Comparison of ENCODE assay signal across 8 cellular contexts in the genomic region with DNA sequence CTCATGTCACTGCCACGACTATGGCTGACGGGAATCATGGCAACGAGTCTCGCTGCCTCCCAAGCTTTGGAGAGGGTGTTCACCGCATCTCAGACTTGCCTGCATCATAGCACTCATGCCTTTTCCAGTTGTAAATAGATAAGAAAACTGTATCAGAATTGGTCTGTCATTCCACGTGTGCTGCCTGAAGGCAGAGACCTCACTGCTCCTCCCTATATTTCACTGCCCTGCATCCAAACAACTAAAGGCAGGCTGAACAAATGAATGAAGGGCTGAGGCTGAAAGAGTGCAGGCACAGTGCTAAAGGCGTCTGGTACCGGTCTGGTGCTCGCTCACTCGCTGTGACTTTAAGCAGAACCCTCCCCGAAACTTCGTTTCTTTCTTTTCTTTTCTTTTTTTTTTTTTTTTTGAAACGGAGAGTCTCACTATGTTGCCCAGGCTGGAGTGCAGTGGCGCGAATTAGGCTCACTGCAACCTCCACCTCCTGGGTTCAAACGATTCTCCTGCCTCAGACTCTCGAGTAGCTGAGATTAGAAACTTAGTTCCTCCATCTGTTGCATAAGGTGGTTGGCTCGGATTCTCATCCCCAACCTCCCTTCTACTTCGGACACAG. TPM values are rescaled to one million over a fixed set of nuclear protein-coding genes. Genes with fewer than 3 reads are reported as not detected.
DNase-seq lines count a peak whose midpoint lies in the region; ATAC-seq, FAIRE-seq and TF ChIP-seq lines count a peak whose summit lies in the region.

No MANE protein-coding gene starts in this region.

- H2AK5ac ChIP-seq in IMR-90 (ENCODE audit: low read depth, low read length) = peak overlapping the region; percentile 32

- BruUV-seq in IMR-90 (replicated peaks; lab: Mats Ljungman, UMichigan) = no TSS peak

- no peak for FAIRE-seq in bronchial epithelial cell (lab: Jason Lieb, UNC)

- CTCF ChIA-PET in IMR-90 (lab: Yijun Ruan, JAX) = no interaction called here
- CTCF ChIA-PET in HEK293T (lab: Yijun Ruan, JAX) = interaction anchor here (0.7 kb wide), 1 partner anchor 178 kb away, joined by 3 read pairs; the partner anchor contains the start of gene DYNLT4

- H3K4me3 ChIP-seq in IMR-90 (ENCODE audit: insufficient read depth, low read depth, low read length) (peak overlapping the region; percentile 69), bronchial epithelial cell (ENCODE audit: low read depth, low read length) (peak overlapping the region; percentile 93), mononuclear cell (ENCODE audit: low read length) (peak overlapping the region; percentile 79)

- H3K4me1 ChIP-seq in IMR-90 (ENCODE audit: control insufficient read depth, insufficient read depth, low read length) = peaks cover 2% of the 10 kb centered on the region; the same call in 1 of the 2 replicates
- peaks cover 19% of the 10 kb centered on the region for H3K4me1 ChIP-seq in mononuclear cell (ENCODE audit: insufficient read depth, low read length)

- peak overlapping the region; percentile 89 for H3K4me2 ChIP-seq in IMR-90 (ENCODE audit: low read depth, low read length)

- 0 out of 2 replicates have a peak overlapping the region, but pooled peaks have one; percentile 54 for H2BK120ac ChIP-seq in IMR-90 (ENCODE audit: low read depth, low read length)

- no peak for ATAC-seq in IMR-90 (ENCODE audit: low read depth)
- ATAC-seq in GM19463 (IDR thresholded peaks at IDR 0.05; ENCODE audit: unreplicated experiment) = no peak

- peak overlapping the region; percentile 64 for H3K56ac ChIP-seq in IMR-90 (ENCODE audit: extremely low read depth, insufficient read depth, low read length)

- in situ Hi-C loops in IMR-90 (cut with MboI; ENCODE audit: low sequenced_read_pairs) = loop anchor here (25.0 kb wide), 1 partner anchor 124 kb away; no protein-coding TSS in a partner anchor

- TF ChIP-seq POLR2A in IMR-90 (IDR thresholded peaks at IDR 0.05; ENCODE audit: low read depth, low read length) = no peak

- H4K5ac ChIP-seq in IMR-90 (ENCODE audit: low read depth, low read length) = 0 out of 2 replicates have a peak overlapping the region, but pooled peaks have one; percentile 29

- peak overlapping the region; percentile 14; the same call in 2 of the 3 replicates for H2BK15ac ChIP-seq in IMR-90 (ENCODE audit: low read depth, low read length)

- no peaks in the 10 kb centered on the region for H3K9me1 ChIP-seq in IMR-90 (ENCODE audit: insufficient read depth, low read length)

- POLR2A ChIA-PET in IMR-90 (lab: Charles Lee; ENCODE audit: unreplicated experiment) = no interaction called here
- POLR2A ChIA-PET in HEK293T (lab: Yijun Ruan, JAX) = interaction anchor here (0.8 to 1.9 kb wide), 12 partner anchors 11 to 318 kb away, joined by 3 to 13 read pairs (median 4); partner anchors contain the start of genes HECTD3, RPS8 and UROD

- H3K9ac ChIP-seq in IMR-90 (ENCODE audit: low read depth, low read length) = peak overlapping the region; percentile 91

- dilution Hi-C loops in IMR-90 (cut with HindIII; ENCODE audit: low sequenced_read_pairs, unreplicated experiment) = no loop called here

- H3K9me3 ChIP-seq in IMR-90 (ENCODE audit: control insufficient read depth, insufficient read depth, low read length) (no peaks in the 10 kb centered on the region), mononuclear cell (ENCODE audit: low read depth, low read length) (no peaks in the 10 kb centered on the region)

- H2BK5ac ChIP-seq in IMR-90 (ENCODE audit: low read depth, low read length, poor library complexity, severe bottlenecking) = peak overlapping the region; percentile 82

- H3K27ac ChIP-seq in IMR-90 (ENCODE audit: insufficient read depth, low read length) = peak overlapping the region; percentile 85

- TF ChIP-seq CTCF in IMR-90 (conservative IDR thresholded peaks at IDR 0.05; ENCODE audit: low read depth, low read length) (no peak), bronchial epithelial cell (IDR thresholded peaks at IDR 0.05; ENCODE audit: insufficient read depth, low read length, severe bottlenecking) (no peak)

- peak overlapping the region; percentile 71; the same call in 1 of the 2 replicates for H4K91ac ChIP-seq in IMR-90 (ENCODE audit: insufficient read depth, low read depth, low read length)

- peaks cover 9 to 26% of the 10 kb centered on the region in 2 experiments for H3K79me1 ChIP-seq in IMR-90 (ENCODE audit: low read depth in 1 of 2, low read length in 2 of 2)

- H2BK20ac ChIP-seq in IMR-90 (ENCODE audit: low read depth, low read length) = no peak overlapping the region

- H2AK9ac ChIP-seq in IMR-90 (replicated peaks; ENCODE audit: low read depth, low read length, poor library complexity) = peak overlapping the region; percentile 96

- peak overlapping the region; percentile 71 for H3K4ac ChIP-seq in IMR-90 (ENCODE audit: low read depth, low read length)

- 0 out of 2 replicates have a peak, but pooled peaks cover 4% of the 10 kb centered on the region for H4K20me1 ChIP-seq in IMR-90 (ENCODE audit: insufficient read depth, low read length)

- no peak overlapping the region for H3K18ac ChIP-seq in IMR-90 (ENCODE audit: low read depth, low read length)

- DNase-seq in NOMO-1 (lab: John Stamatoyannopoulos, UW; ENCODE audit: unreplicated experiment in 2 of 2) (peak; percentile 43 to 75), NOMO-1 treated with dmso at 0.1 percent for 144 hours (lab: John Stamatoyannopoulos, UW; ENCODE audit: unreplicated experiment) (no peak), IMR-90 (peak; percentile 8), bronchial epithelial cell (ENCODE audit: low read depth) (peak; percentile 7), HEK293T (ENCODE audit: extremely low spot score) (no peak)
- DNase-seq in stimulated activated CD4-positive, alpha-beta T cell treated with anti-CD3 and anti-CD28 coated beads, Interleukin-4, amount 100 ng/mL, for 24 hours = no peak

- intact Hi-C loops in IMR-90 (cut with micrococcal nuclease) = loop anchor here (2.0 to 5.0 kb wide), 4 partner anchors 39 to 193 kb away; no protein-coding TSS in a partner anchor

- WGBS in IMR-90 (ENCODE audit: extremely low coverage in 2 of 2, insufficient read length in 1 of 2), 2 experiments = 0% methylated on average over 1 of the region's 19 CpGs; no CpG with 5 or more reads in 1 of the 2 experiments

- H2AFZ ChIP-seq in IMR-90 (replicated peaks; ENCODE audit: low read length, poor library complexity) = peak overlapping the region; percentile 99

- TF ChIP-seq RAD21 in IMR-90 (IDR thresholded peaks at IDR 0.05; ENCODE audit: low read length) = no peak

- H4K8ac ChIP-seq in IMR-90 (ENCODE audit: low read depth in 2 of 2, low read length in 2 of 2) = peak overlapping the region; percentile 21 to 85

- no peaks in the 10 kb centered on the region for H3K27me3 ChIP-seq in IMR-90 (ENCODE audit: control insufficient read depth, insufficient read depth, low read length)
- no peaks in the 10 kb centered on the region for H3K27me3 ChIP-seq in bronchial epithelial cell (ENCODE audit: control insufficient read depth, insufficient read depth, low read length)
- no peaks in the 10 kb centered on the region for H3K27me3 ChIP-seq in mononuclear cell (ENCODE audit: insufficient read depth, low read length)

- H3K23ac ChIP-seq in IMR-90 (ENCODE audit: low read depth, low read length) = peak overlapping the region; percentile 84

- no peaks in the 10 kb centered on the region; the same call in 1 of the 2 replicates for H3K36me3 ChIP-seq in IMR-90 (ENCODE audit: control insufficient read depth, insufficient read depth, low read length)
- peaks cover 1% of the 10 kb centered on the region for H3K36me3 ChIP-seq in bronchial epithelial cell (ENCODE audit: control insufficient read depth, insufficient read depth, low read length)

- H3K14ac ChIP-seq in IMR-90 (replicated peaks; ENCODE audit: low read depth, low read length) = peak overlapping the region; percentile 62

TF ChIP-seq in IMR-90, 13 proteins besides CTCF, POLR2A, EP300 and RAD21:
- TF ChIP-seq CEBPB (IDR thresholded peaks at IDR 0.05; ENCODE audit: low read depth, low read length) (0 out of 2 replicates have a peak, but pooled peaks have one; percentile 8), FOS (IDR thresholded peaks at IDR 0.05; ENCODE audit: low read depth, low read length) (no peak)
TF ChIP-seq in IMR-90: peak in this region for 1.

TF ChIP-seq in HEK293T, 16 proteins besides CTCF, POLR2A, EP300 and RAD21:
- TF ChIP-seq FOXM1 (IDR thresholded peaks at IDR 0.05; ENCODE audit: borderline replicate concordance) = no peak
- TF ChIP-seq ARNT (IDR thresholded peaks at IDR 0.05) = no peak
- TF ChIP-seq L3MBTL2 (conservative IDR thresholded peaks at IDR 0.05) = no peak
- TF ChIP-seq ZNF384 (IDR thresholded peaks at IDR 0.05) = no peak
- no peak for TF ChIP-seq ELF4 (IDR thresholded peaks at IDR 0.05)
- TF ChIP-seq CTBP1 (IDR thresholded peaks at IDR 0.05; ENCODE audit: borderline replicate concordance) = no peak
- TF ChIP-seq TARDBP (IDR thresholded peaks at IDR 0.05) = no peak
- no peak for TF ChIP-seq FOXK2 (IDR thresholded peaks at IDR 0.05)
- TF ChIP-seq HDGF (IDR thresholded peaks at IDR 0.05; ENCODE audit: borderline replicate concordance) = no peak
- no peak for TF ChIP-seq NFRKB (IDR thresholded peaks at IDR 0.05)

RNA-seq across cellular contexts. Expression of gene EIF2B3, which starts 0.5 kb away (rescaled TPM):
- 63.3 and 77.8 TPM in 2 replicates for total RNA-seq in IMR-90 (2012; rRNA removed)
- 33.7 and 36.6 TPM in 2 replicates for polyA plus RNA-seq in IMR-90 (2012; rRNA removed)
- polyA plus RNA-seq in IMR-90 (2012; cell fraction: cytosol; rRNA removed) = 9.4 and 19.0 TPM in 2 replicates
- polyA plus RNA-seq in IMR-90 (2012; cell fraction: nucleus; rRNA removed; ENCODE audit: low replicate concordance) = 3.5 and 14.0 TPM in 2 replicates
- 16.9 and 23.4 TPM in 2 replicates for total RNA-seq in bronchial epithelial cell
- total RNA-seq in mononuclear cell = 8.0 TPM

RNA-seq across cellular contexts. Expression of gene HECTD3, which starts 25.3 kb away (rescaled TPM):
- 12.2 and 14.4 TPM in 2 replicates for total RNA-seq in IMR-90 (2012; rRNA removed)
- polyA plus RNA-seq in IMR-90 (2012; rRNA removed) = 39.5 and 44.1 TPM in 2 replicates
- 22.3 and 28.3 TPM in 2 replicates for polyA plus RNA-seq in IMR-90 (2012; cell fraction: cytosol; rRNA removed)
- 142 and 150 TPM in 2 replicates for polyA plus RNA-seq in IMR-90 (2012; cell fraction: nucleus; rRNA removed; ENCODE audit: low replicate concordance)
- total RNA-seq in bronchial epithelial cell = 12.1 and 16.8 TPM in 2 replicates
- total RNA-seq in mononuclear cell = 10.1 TPM

RNA-seq across cellular contexts. Expression of gene UROD, which starts 26.2 kb away (rescaled TPM):
- total RNA-seq in IMR-90 (2012; rRNA removed) = 165 and 220 TPM in 2 replicates
- 224 and 247 TPM in 2 replicates for polyA plus RNA-seq in IMR-90 (2012; rRNA removed)
- 256 and 274 TPM in 2 replicates for polyA plus RNA-seq in IMR-90 (2012; cell fraction: cytosol; rRNA removed)
- polyA plus RNA-seq in IMR-90 (2012; cell fraction: nucleus; rRNA removed; ENCODE audit: low replicate concordance) = 310 and 337 TPM in 2 replicates
- total RNA-seq in bronchial epithelial cell = 122 and 151 TPM in 2 replicates
- total RNA-seq in mononuclear cell = 21.7 TPM

Comparison
In these comparisons a context has a peak if more than half of its experiments do, and no peak if none do; other contexts are left out.
1. DNase-seq: peak in NOMO-1 (2 of 2), IMR-90 (single experiment) and bronchial epithelial cell (single experiment); none in NOMO-1 treated with dmso at 0.1 percent for 144 hours (single experiment), HEK293T (single experiment) and stimulated activated CD4-positive, alpha-beta T cell treated with anti-CD3 and anti-CD28 coated beads, Interleukin-4, amount 100 ng/mL, for 24 hours (single experiment).
2. Peak in every context shown above with its lines, with median percentiles within 50 percentile points of each other: H3K4me3 ChIP-seq.